ENCODE assay signal across 1 cellular context in the genomic region with DNA sequence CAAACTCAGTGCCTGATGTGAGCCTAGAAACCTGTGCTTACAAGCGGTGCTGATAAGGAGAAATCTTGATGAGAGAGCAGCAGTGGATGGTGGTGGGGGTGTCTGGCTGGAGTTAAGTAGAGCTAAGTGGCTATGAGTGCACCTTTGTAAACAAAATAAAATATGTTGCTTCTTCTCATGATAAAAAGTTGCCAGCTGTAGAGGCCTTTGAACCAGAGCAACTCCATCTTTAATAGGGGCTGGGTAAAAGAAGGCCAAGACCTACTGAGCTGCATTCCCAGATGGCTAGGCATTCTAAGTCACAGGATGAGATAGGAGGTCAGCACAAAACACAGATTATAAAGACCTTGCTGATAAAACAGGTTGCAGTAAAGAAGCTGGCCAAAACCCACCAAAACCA.
TF ChIP-seq lines count a peak whose summit lies in the region.

No MANE protein-coding gene starts in this region.

TF ChIP-seq in H1, 55 proteins besides CTCF, POLR2A, EP300 and RAD21:
- TF ChIP-seq TAF7 (optimal IDR thresholded peaks at IDR 0.05; ENCODE audit: borderline replicate concordance, low read depth, low read length) = no peak
- no peak for TF ChIP-seq TCF12 (IDR thresholded peaks at IDR 0.05; ENCODE audit: low read depth, low read length)
- no peak for TF ChIP-seq SP2 (IDR thresholded peaks at IDR 0.05; ENCODE audit: low read length)
- TF ChIP-seq ASH2L (IDR thresholded peaks at IDR 0.05; ENCODE audit: low read length) = no peak
- TF ChIP-seq SUZ12 (IDR thresholded peaks at IDR 0.05; ENCODE audit: low read length) = no peak
- TF ChIP-seq NANOG (IDR thresholded peaks at IDR 0.05; ENCODE audit: insufficient read depth, low read depth, low read length, poor library complexity, severe bottlenecking) = no peak
- no peak for TF ChIP-seq JUN (IDR thresholded peaks at IDR 0.05; ENCODE audit: low read depth, low read length)
- TF ChIP-seq BACH1 (IDR thresholded peaks at IDR 0.05; ENCODE audit: low read length) = no peak
- no peak for TF ChIP-seq RFX5 (IDR thresholded peaks at IDR 0.05; ENCODE audit: borderline replicate concordance, low read depth, low read length)
- no peak for TF ChIP-seq CHD2 (IDR thresholded peaks at IDR 0.05; ENCODE audit: low read length)
- TF ChIP-seq SAP30 (IDR thresholded peaks at IDR 0.05; ENCODE audit: insufficient read depth, insufficient replicate concordance, low read length) = no peak
- no peak for TF ChIP-seq HDAC2 (IDR thresholded peaks at IDR 0.05; ENCODE audit: borderline replicate concordance in 1 of 2, low read depth in 2 of 2, low read length in 2 of 2)
- TF ChIP-seq CBX5 (IDR thresholded peaks at IDR 0.05; ENCODE audit: low read depth, low read length) = no peak
